In the genomic region with DNA sequence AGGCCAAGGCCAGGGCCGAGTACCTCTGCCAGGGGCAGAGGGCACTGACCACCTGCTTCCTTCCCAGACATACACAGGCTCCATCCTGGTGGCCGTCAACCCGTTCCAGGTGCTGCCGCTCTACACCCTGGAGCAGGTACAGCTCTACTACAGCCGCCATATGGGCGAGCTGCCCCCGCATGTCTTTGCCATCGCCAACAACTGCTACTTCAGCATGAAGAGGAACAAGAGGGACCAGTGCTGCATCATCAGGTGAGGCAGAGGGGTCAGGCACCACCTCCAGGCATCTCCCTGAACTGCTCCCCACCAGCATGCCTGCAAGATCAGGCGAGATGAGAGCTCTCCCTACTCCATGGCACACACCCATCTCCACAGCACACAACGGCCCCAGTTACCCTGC, we compare ENCODE assay signal across 17 cellular contexts. TPM values are rescaled to one million over a fixed set of nuclear protein-coding genes. Genes with fewer than 3 reads are reported as not detected.
"Had no signal": no experiment of that assay in that cellular context is flagged by ENCODE, and none has a peak within 500 bp of the region (broad histone marks: within the 10 kb centered on the region; RNA-seq: fewer than 3 reads in every experiment).

No MANE protein-coding gene starts in this region.

- H3K27ac ChIP-seq: adrenal gland, cardiac muscle cell, colonic mucosa, esophagus squamous epithelium, psoas muscle, right lobe of liver, suprapubic skin had no signal

- H3K36me3 ChIP-seq: adrenal gland, cardiac muscle cell, colonic mucosa, esophagus squamous epithelium, right lobe of liver, suprapubic skin had no signal

- H3K27me3 ChIP-seq: adrenal gland, cardiac muscle cell, colonic mucosa, esophagus squamous epithelium, right lobe of liver, suprapubic skin had no signal

- H3K9me3 ChIP-seq: adrenal gland, colonic mucosa, esophagus squamous epithelium, psoas muscle, right lobe of liver, suprapubic skin had no signal

- H3K4me1 ChIP-seq: colonic mucosa, right lobe of liver, suprapubic skin had no signal

- FAIRE-seq: endothelial cell of umbilical vein, keratinocyte had no signal

- H3K4me3 ChIP-seq: adrenal gland, cardiac muscle cell, colonic mucosa, esophagus squamous epithelium, psoas muscle, right lobe of liver, suprapubic skin had no signal

- DNase-seq: activated CD4-positive, alpha-beta memory T cell treated with anti-CD3 and anti-CD28 coated beads for 36 hours; colonic mucosa; effector CD4-positive, alpha-beta T cell; esophagus squamous epithelium; hippocampal formation; left ventricle myocardium superior; mesenchymal stem cell; occipital lobe; psoas muscle; T-helper 1 cell; trophoblast cell had no signal

RNA-seq across cellular contexts. Expression of a gene that starts 31.1 kb away (rescaled TPM):
- total RNA-seq: endothelial cell of umbilical vein, occipital lobe had no signal
- polyA plus RNA-seq: keratinocyte had no signal
